ENCODE assay signal across 11 cellular contexts in genomic region chr11:126060651-126061220, GRCh38. TPM values are rescaled to one million over a fixed set of nuclear protein-coding genes. Genes with fewer than 3 reads are reported as not detected.
DNase-seq lines count a peak whose midpoint lies in the region; ATAC-seq and TF ChIP-seq lines count a peak whose summit lies in the region.
"Had no signal": no experiment of that assay in that cellular context is flagged by ENCODE, and none has a peak within 500 bp of the region (broad histone marks: within the 10 kb centered on the region; RNA-seq: fewer than 3 reads in every experiment).

No MANE protein-coding gene starts in this region.

- H3K27ac Mint-ChIP-seq in endodermal cell (no peak overlapping the region), Caco-2 (ENCODE audit: unreplicated experiment) (no peak overlapping the region)

- H3K79me2 ChIP-seq in neural cell (replicated peaks; ENCODE audit: insufficient read depth, low read length), result peaks cover 49% of the 10 kb centered on the region

- TF ChIP-seq CTCF in endodermal cell (conservative IDR thresholded peaks at IDR 0.05), result no peak
- TF ChIP-seq CTCF in neural cell (IDR thresholded peaks at IDR 0.05; ENCODE audit: poor library complexity, severe bottlenecking), result no peak
- no peak for TF ChIP-seq CTCF in Caco-2 (IDR thresholded peaks at IDR 0.05; ENCODE audit: insufficient read depth in 1 of 2, low read depth in 1 of 2, low read length in 1 of 2, severe bottlenecking in 1 of 2, unreplicated experiment in 1 of 2)

- H3K9me3 Mint-ChIP-seq in endodermal cell (peaks cover 3% of the 10 kb centered on the region), Caco-2 (ENCODE audit: unreplicated experiment) (peaks cover 8% of the 10 kb centered on the region)

- H4K20me1 ChIP-seq in neural cell (ENCODE audit: insufficient read depth), result no peaks in the 10 kb centered on the region
- H4K20me1 ChIP-seq: BLaER1 treated with 17β-estradiol and CSF1 and Interleukin-3, amounts not matched to agents 10 nM and 100 nM had no signal

- in situ Hi-C loops in Caki2 (cut with HindIII; ENCODE audit: low pct_unique_long_range_greater_than_20kb, low sequenced_read_pairs), result no loop called here

- no peak overlapping the region for H3K9ac ChIP-seq in endodermal cell (ENCODE audit: extremely low read depth, low read length, poor library complexity, severe bottlenecking)
- H3K9ac ChIP-seq in neural cell (ENCODE audit: low read length), result peak overlapping the region; percentile 89
- H3K9ac ChIP-seq: BLaER1 treated with 17β-estradiol and CSF1 and Interleukin-3, amounts not matched to agents 10 nM and 100 nM had no signal

- H3F3A ChIP-seq in neural cell (ENCODE audit: insufficient read depth, low read length, poor library complexity, severe bottlenecking), result no peaks in the 10 kb centered on the region

- intact Hi-C loops in Caco-2 (cut with micrococcal nuclease; ENCODE audit: unreplicated experiment), result loop anchor here (1.0 to 5.0 kb wide), 4 partner anchors 118 to 152 kb away; partner anchors contain the start of genes FAM118B and RPUSD4

- no TSS peak for BruUV-seq in Caco-2 (replicated peaks; lab: Mats Ljungman, UMichigan)

- ATAC-seq in HG02938 (IDR thresholded peaks at IDR 0.05; ENCODE audit: unreplicated experiment) (no peak), GM18511 (IDR thresholded peaks at IDR 0.05; ENCODE audit: unreplicated experiment) (no peak)

- no peak overlapping the region for H3K4me3 Mint-ChIP-seq in endodermal cell
- H3K4me3 Mint-ChIP-seq in Caco-2 (ENCODE audit: unreplicated experiment), result no peak overlapping the region

- H3K36me3 Mint-ChIP-seq in endodermal cell (ENCODE audit: low read depth) (no peaks in the 10 kb centered on the region), Caco-2 (ENCODE audit: insufficient read depth, unreplicated experiment) (peaks cover 16% of the 10 kb centered on the region)

- peaks cover 16% of the 10 kb centered on the region; the same call in 1 of the 2 replicates for H3K36me3 ChIP-seq in MG63
- no peaks in the 10 kb centered on the region for H3K36me3 ChIP-seq in endodermal cell (ENCODE audit: control insufficient read depth, insufficient read depth, low read length)
- no peaks in the 10 kb centered on the region for H3K36me3 ChIP-seq in neural cell (ENCODE audit: insufficient read depth, low read length)
- H3K36me3 ChIP-seq in Caco-2 (ENCODE audit: control insufficient read depth, insufficient read depth, low read length), result no peaks in the 10 kb centered on the region
- H3K36me3 ChIP-seq: BLaER1 treated with 17β-estradiol and CSF1 and Interleukin-3, amounts not matched to agents 10 nM and 100 nM; esophagus squamous epithelium had no signal

- H3K9me2 ChIP-seq in neural cell (ENCODE audit: insufficient read depth, low read length), result no peaks in the 10 kb centered on the region

- H3K4me3 ChIP-seq in MG63 (peak overlapping the region; percentile 64; the same call in 1 of the 2 replicates), endodermal cell (ENCODE audit: low read length) (peak overlapping the region; percentile 35), neural cell (ENCODE audit: low read length) (peak overlapping the region; percentile 87), Caco-2 (ENCODE audit: low read depth, low read length) (no peak overlapping the region)
- H3K4me3 ChIP-seq: esophagus squamous epithelium had no signal

- no peak for TF ChIP-seq RAD21 in neural cell (conservative IDR thresholded peaks at IDR 0.05)

- no peaks in the 10 kb centered on the region for H3K27me3 ChIP-seq in MG63
- peaks cover 74% of the 10 kb centered on the region for H3K27me3 ChIP-seq in endodermal cell (ENCODE audit: control insufficient read depth, insufficient read depth, low read length, poor library complexity, severe bottlenecking)
- H3K27me3 ChIP-seq in neural cell (ENCODE audit: insufficient read depth, low read depth, low read length), result no peaks in the 10 kb centered on the region
- no peaks in the 10 kb centered on the region for H3K27me3 ChIP-seq in Caco-2 (replicated peaks; ENCODE audit: control insufficient read depth, insufficient read depth, low read length)
- H3K27me3 ChIP-seq: esophagus squamous epithelium had no signal

- peaks cover 13% of the 10 kb centered on the region for H3K4me1 Mint-ChIP-seq in endodermal cell
- peaks cover 8% of the 10 kb centered on the region for H3K4me1 Mint-ChIP-seq in Caco-2 (ENCODE audit: low read depth, unreplicated experiment)

- CTCF ChIA-PET in Caco-2 (lab: Charles Lee), result interaction anchor here (1.1 to 3.1 kb wide), 2 partner anchors 10 to 119 kb away, joined by 3 to 32 read pairs; no protein-coding TSS in a partner anchor

- POLR2A ChIA-PET in Caco-2 (lab: Charles Lee), result no interaction called here

- no peaks in the 10 kb centered on the region for H3K9me3 ChIP-seq in MG63
- peaks cover under 1% of the 10 kb centered on the region for H3K9me3 ChIP-seq in endodermal cell (ENCODE audit: control insufficient read depth, low read length)
- no peaks in the 10 kb centered on the region for H3K9me3 ChIP-seq in neural cell (ENCODE audit: low read length)
- H3K9me3 ChIP-seq in Caco-2, result no peaks in the 10 kb centered on the region
- H3K9me3 ChIP-seq: BLaER1 treated with 17β-estradiol and CSF1 and Interleukin-3, amounts not matched to agents 10 nM and 100 nM; esophagus squamous epithelium had no signal

- DNase-seq in Caki2 (ENCODE audit: low read depth) (peak; percentile 6), MG63 (no peak), endodermal cell (no peak), NCI-H345 treated with DMSO at 0.1 percent for 48 hours (lab: John Stamatoyannopoulos, UW; ENCODE audit: unreplicated experiment) (no peak), Caco-2 (no peak)
- DNase-seq: activated CD4-positive, alpha-beta T cell treated with anti-CD3 and anti-CD28 coated beads, Interleukin-2, amount 50 U/mL, for 4 hours; esophagus squamous epithelium had no signal

- H3K27ac ChIP-seq in endodermal cell (ENCODE audit: low read depth, low read length), result peak overlapping the region; percentile 80
- peak overlapping the region; percentile 88 for H3K27ac ChIP-seq in neural cell (ENCODE audit: low read length)
- H3K27ac ChIP-seq: BLaER1 treated with 17β-estradiol and CSF1 and Interleukin-3, amounts not matched to agents 10 nM and 100 nM had no signal

- peak overlapping the region; percentile 83 for H3K4me2 ChIP-seq in neural cell (ENCODE audit: low read length)

- no peak for TF ChIP-seq EP300 in neural cell (conservative IDR thresholded peaks at IDR 0.05; ENCODE audit: poor library complexity, severe bottlenecking)

- WGBS in endodermal cell (ENCODE audit: insufficient coverage in 1 of 2, insufficient read length in 1 of 2), 2 experiments, result 75 to 79% methylated on average over 2 to 4 of the region's 4 CpGs

- H3K27me3 Mint-ChIP-seq in endodermal cell (ENCODE audit: insufficient read depth), result peaks cover 11% of the 10 kb centered on the region
- peaks cover 14% of the 10 kb centered on the region for H3K27me3 Mint-ChIP-seq in Caco-2 (ENCODE audit: insufficient read depth, unreplicated experiment)

- no peak overlapping the region for H2AFZ ChIP-seq in neural cell (ENCODE audit: low read depth, low read length)

- H3K4me1 ChIP-seq in endodermal cell (ENCODE audit: control insufficient read depth, insufficient read depth, low read length) (peaks cover 2% of the 10 kb centered on the region), Caco-2 (peaks cover 8% of the 10 kb centered on the region)

TF ChIP-seq in neural cell, 6 proteins besides CTCF, POLR2A, EP300 and RAD21:
- TF ChIP-seq POLR2AphosphoS5 (IDR thresholded peaks at IDR 0.05) (no peak), SMC3 (conservative IDR thresholded peaks at IDR 0.05; ENCODE audit: poor library complexity) (no peak), REST (IDR thresholded peaks at IDR 0.05; ENCODE audit: borderline replicate concordance) (no peak)
TF ChIP-seq in neural cell: peak in this region for 0.

RNA-seq across cellular contexts. Expression of gene CDON, which starts 1.9 kb away (rescaled TPM):
- 2.2 TPM in 2 replicates for total RNA-seq in Caki2 (2014; rRNA removed; shearing (Covaris generic); ENCODE audit: low replicate concordance)
- total RNA-seq in MG63 (2014; rRNA removed; shearing (Covaris generic); ENCODE audit: low replicate concordance), result 25.4 and 36.3 TPM in 2 replicates
- total RNA-seq in endodermal cell, result 10 to 100 TPM; 19.2 to 24.5 TPM
- polyA plus RNA-seq in endodermal cell (2013, experiment 1 of 2), result 88.2 TPM
- 73.3 TPM for polyA plus RNA-seq in endodermal cell (2013, experiment 2 of 2)
- 44.1 and 45.7 TPM in 2 replicates for polyA plus RNA-seq in neural cell
- 90.8 and 103 TPM in 2 replicates for polyA minus RNA-seq in neural cell
- total RNA-seq in Caco-2 (2022), result 5.7 and 6.8 TPM in 2 replicates
